Comparison of ENCODE assay signal across 9 cellular contexts in the genomic region with DNA sequence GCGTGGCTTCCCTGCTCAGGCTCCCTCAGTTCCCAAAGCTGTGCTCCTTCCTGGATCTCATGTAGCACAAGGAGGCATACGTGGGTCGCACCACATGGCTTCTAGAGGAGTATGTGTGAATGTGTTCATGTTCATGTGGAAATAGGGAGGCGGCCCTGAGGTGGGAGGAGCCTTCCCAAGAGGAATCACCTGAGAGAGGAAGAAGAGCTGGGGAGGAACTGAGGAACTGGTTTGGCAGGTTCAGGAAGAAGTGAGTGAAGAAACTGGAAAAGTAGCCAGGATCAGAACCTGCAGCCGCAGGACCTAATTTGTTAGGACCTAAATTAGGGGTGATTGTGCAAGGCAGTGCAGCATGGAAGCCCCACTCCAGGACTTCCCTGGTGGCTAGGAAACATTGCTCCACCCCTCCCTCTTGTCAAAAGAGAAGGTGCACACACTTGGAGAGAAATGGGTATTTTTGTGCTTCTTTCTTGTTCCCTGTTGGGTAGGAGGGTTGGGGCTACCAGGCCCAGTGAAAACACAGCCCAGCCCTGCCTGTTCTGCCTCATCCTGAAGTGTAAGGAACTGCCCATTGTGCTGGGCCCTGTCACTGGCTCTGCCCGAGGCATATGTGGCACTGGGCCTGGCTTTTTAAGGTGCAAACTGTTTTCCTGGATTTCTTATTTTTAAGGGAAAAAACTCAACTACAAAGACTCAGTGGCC. TPM values are rescaled to one million over a fixed set of nuclear protein-coding genes. Genes with fewer than 3 reads are reported as not detected.
DNase-seq lines count a peak whose midpoint lies in the region; ATAC-seq and TF ChIP-seq lines count a peak whose summit lies in the region.
"Had no signal": no experiment of that assay in that cellular context is flagged by ENCODE, and none has a peak within 500 bp of the region (broad histone marks: within the 10 kb centered on the region; RNA-seq: fewer than 3 reads in every experiment).

No MANE protein-coding gene starts in this region.

- no peaks in the 10 kb centered on the region for H3K27me3 Mint-ChIP-seq in WTC11 (ENCODE audit: low read depth)

- ATAC-seq in WTC11 (peak; percentile 33), left lobe of liver (no peak)

- CTCF ChIA-PET in WTC11 (lab: Charles Lee) = interaction anchor here (1.8 kb wide), 1 partner anchor 24 kb away, joined by 7 read pairs; no protein-coding TSS in a partner anchor

- H3K27me3 ChIP-seq in right atrium auricular region = no peaks in the 10 kb centered on the region
- no peaks in the 10 kb centered on the region for H3K27me3 ChIP-seq in skeletal muscle tissue (ENCODE audit: control insufficient read depth in 3 of 3, insufficient read depth in 3 of 3, low read length in 3 of 3)

- H3K4me1 ChIP-seq in right atrium auricular region = peaks cover 0 to 48% of the 10 kb centered on the region in 2 donors
- peaks cover 33 to 37% (median 35%) of the 10 kb centered on the region in 3 donors for H3K4me1 ChIP-seq in skeletal muscle tissue (ENCODE audit: control insufficient read depth in 3 of 3, insufficient read depth in 3 of 3, low read length in 3 of 3)

- H3K9me3 Mint-ChIP-seq in WTC11 = peaks cover 7% of the 10 kb centered on the region

- DNase-seq in DMS53 treated with DMSO at 0.1 percent for 48 hours (lab: John Stamatoyannopoulos, UW; ENCODE audit: unreplicated experiment) (peak; percentile 22), WTC11 (ENCODE audit: low spot score) (no peak), right atrium auricular region (ENCODE audit: low spot score) (no peak), NCI-H1048 (lab: John Stamatoyannopoulos, UW) (no peak), mesenteric fat pad (ENCODE audit: low spot score) (no peak), left lobe of liver (ENCODE audit: low spot score) (no peak), SIG-M5 (lab: John Stamatoyannopoulos, UW) (no peak)
- DNase-seq: NCI-H1694 had no signal

- H3K36me3 ChIP-seq in right atrium auricular region = no peaks in the 10 kb centered on the region
- no peaks in the 10 kb centered on the region for H3K36me3 ChIP-seq in skeletal muscle tissue (ENCODE audit: control insufficient read depth in 3 of 3, insufficient read depth in 3 of 3, low read length in 3 of 3)

- H3K9ac ChIP-seq in skeletal muscle tissue (ENCODE audit: low read depth in 1 of 3, low read length in 3 of 3) = peak overlapping the region in 2 of 3 donors; percentile 16 to 44

- H3K4me3 Mint-ChIP-seq in WTC11 = no peak overlapping the region

- H3K36me3 Mint-ChIP-seq in WTC11 = peaks cover 7% of the 10 kb centered on the region

- POLR2A ChIA-PET in WTC11 (lab: Charles Lee) = no interaction called here

- no peaks in the 10 kb centered on the region for H3K9me3 ChIP-seq in right atrium auricular region
- no peaks in the 10 kb centered on the region for H3K9me3 ChIP-seq in skeletal muscle tissue (ENCODE audit: control insufficient read depth in 3 of 3, low read length in 3 of 3)

- H3K4me1 Mint-ChIP-seq in WTC11 = peaks cover 42% of the 10 kb centered on the region

- H3K4me3 ChIP-seq in right atrium auricular region (no peak overlapping the region), skeletal muscle tissue (ENCODE audit: low read length in 3 of 3) (no peak overlapping the region)

- peak overlapping the region; percentile 73 for H3K27ac Mint-ChIP-seq in WTC11

- no peak for TF ChIP-seq CTCF in WTC11 (IDR thresholded peaks at IDR 0.05)
- TF ChIP-seq CTCF in right atrium auricular region (IDR thresholded peaks at IDR 0.05) = no peak

- peak overlapping the region; percentile 80 to 83 for H3K27ac ChIP-seq in right atrium auricular region
- peak overlapping the region; percentile 79 for H3K27ac ChIP-seq in skeletal muscle tissue (ENCODE audit: low read depth, low read length)

TF ChIP-seq in WTC11, 78 proteins besides CTCF, POLR2A, EP300 and RAD21:
- TF ChIP-seq ZNF423 (CRISPR knock-in tag; IDR thresholded peaks at IDR 0.05) = no peak
- TF ChIP-seq, protein P1, sequence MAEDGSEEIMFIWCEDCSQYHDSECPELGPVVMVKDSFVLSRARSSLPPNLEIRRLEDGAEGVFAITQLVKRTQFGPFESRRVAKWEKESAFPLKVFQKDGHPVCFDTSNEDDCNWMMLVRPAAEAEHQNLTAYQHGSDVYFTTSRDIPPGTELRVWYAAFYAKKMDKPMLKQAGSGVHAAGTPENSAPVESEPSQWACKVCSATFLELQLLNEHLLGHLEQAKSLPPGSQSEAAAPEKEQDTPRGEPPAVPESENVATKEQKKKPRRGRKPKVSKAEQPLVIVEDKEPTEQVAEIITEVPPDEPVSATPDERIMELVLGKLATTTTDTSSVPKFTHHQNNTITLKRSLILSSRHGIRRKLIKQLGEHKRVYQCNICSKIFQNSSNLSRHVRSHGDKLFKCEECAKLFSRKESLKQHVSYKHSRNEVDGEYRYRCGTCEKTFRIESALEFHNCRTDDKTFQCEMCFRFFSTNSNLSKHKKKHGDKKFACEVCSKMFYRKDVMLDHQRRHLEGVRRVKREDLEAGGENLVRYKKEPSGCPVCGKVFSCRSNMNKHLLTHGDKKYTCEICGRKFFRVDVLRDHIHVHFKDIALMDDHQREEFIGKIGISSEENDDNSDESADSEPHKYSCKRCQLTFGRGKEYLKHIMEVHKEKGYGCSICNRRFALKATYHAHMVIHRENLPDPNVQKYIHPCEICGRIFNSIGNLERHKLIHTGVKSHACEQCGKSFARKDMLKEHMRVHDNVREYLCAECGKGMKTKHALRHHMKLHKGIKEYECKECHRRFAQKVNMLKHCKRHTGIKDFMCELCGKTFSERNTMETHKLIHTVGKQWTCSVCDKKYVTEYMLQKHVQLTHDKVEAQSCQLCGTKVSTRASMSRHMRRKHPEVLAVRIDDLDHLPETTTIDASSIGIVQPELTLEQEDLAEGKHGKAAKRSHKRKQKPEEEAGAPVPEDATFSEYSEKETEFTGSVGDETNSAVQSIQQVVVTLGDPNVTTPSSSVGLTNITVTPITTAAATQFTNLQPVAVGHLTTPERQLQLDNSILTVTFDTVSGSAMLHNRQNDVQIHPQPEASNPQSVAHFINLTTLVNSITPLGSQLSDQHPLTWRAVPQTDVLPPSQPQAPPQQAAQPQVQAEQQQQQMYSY (CRISPR knock-in tag; IDR thresholded peaks at IDR 0.05) = peak; percentile 72
- TF ChIP-seq, protein P2, sequence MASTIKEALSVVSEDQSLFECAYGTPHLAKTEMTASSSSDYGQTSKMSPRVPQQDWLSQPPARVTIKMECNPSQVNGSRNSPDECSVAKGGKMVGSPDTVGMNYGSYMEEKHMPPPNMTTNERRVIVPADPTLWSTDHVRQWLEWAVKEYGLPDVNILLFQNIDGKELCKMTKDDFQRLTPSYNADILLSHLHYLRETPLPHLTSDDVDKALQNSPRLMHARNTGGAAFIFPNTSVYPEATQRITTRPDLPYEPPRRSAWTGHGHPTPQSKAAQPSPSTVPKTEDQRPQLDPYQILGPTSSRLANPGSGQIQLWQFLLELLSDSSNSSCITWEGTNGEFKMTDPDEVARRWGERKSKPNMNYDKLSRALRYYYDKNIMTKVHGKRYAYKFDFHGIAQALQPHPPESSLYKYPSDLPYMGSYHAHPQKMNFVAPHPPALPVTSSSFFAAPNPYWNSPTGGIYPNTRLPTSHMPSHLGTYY (CRISPR knock-in tag; IDR thresholded peaks at IDR 0.05) = no peak

RNA-seq across cellular contexts. Expression of a gene that starts 20.7 kb away (rescaled TPM):
- 11.8 to 15.3 TPM (median 12.4 TPM) in 3 replicates for total RNA-seq in WTC11 (2021)
- 10 to 100 TPM; 10.1 to 20.0 TPM for total RNA-seq in right atrium auricular region
- total RNA-seq in skeletal muscle tissue = 8.4 TPM
- 7.5 TPM for total RNA-seq in mesenteric fat pad
- 5.5 TPM for total RNA-seq in left lobe of liver
